ENCODE assay signal across 8 cellular contexts in genomic region chrX:135985974-135986312, GRCh38. TPM values are rescaled to one million over a fixed set of nuclear protein-coding genes. Genes with fewer than 3 reads are reported as not detected.
DNase-seq lines count a peak whose midpoint lies in the region; ATAC-seq and TF ChIP-seq lines count a peak whose summit lies in the region.

No MANE protein-coding gene starts in this region.

- H3K9me3 ChIP-seq in mucosa of rectum (ENCODE audit: control insufficient read depth in 2 of 2, low read length in 2 of 2): no peaks in the 10 kb centered on the region

- H3K27me3 ChIP-seq in ACC112 (ENCODE audit: insufficient read depth, low read length) (no peaks in the 10 kb centered on the region), mucosa of rectum (ENCODE audit: control insufficient read depth in 2 of 2, insufficient read depth in 2 of 2, low read length in 2 of 2) (peaks cover 0 to 3% of the 10 kb centered on the region in 2 donors)

- TF ChIP-seq CTCF in choroid plexus epithelial cell (conservative IDR thresholded peaks at IDR 0.05; ENCODE audit: low read depth, low read length): no peak

- H3K36me3 ChIP-seq in ACC112 (ENCODE audit: insufficient read depth, low read length): no peaks in the 10 kb centered on the region
- no peaks in the 10 kb centered on the region for H3K36me3 ChIP-seq in mucosa of rectum (ENCODE audit: control insufficient read depth in 2 of 2, insufficient read depth in 2 of 2, low read length in 2 of 2)

- no peak for DNase-seq in Jurkat, Clone E6-1 (ENCODE audit: low read depth, low spot score)
- DNase-seq in choroid plexus epithelial cell (ENCODE audit: low read depth) (no peak), SIG-M5 (lab: John Stamatoyannopoulos, UW) (no peak), activated gamma-delta T cell treated with Interleukin-2 at 50 U/mL for 16 hours (no peak)

- ATAC-seq in GM19023 (IDR thresholded peaks at IDR 0.05; ENCODE audit: unreplicated experiment): no peak
- no peak for ATAC-seq in HG02759 (IDR thresholded peaks at IDR 0.05; ENCODE audit: unreplicated experiment)

- no peak overlapping the region for H2AFZ ChIP-seq in ACC112 (ENCODE audit: low read length, unreplicated experiment)

- H3K27ac ChIP-seq in ACC112 (ENCODE audit: low read depth, low read length): no peak overlapping the region
- peak overlapping the region in 1 of 2 donors; percentile 58 for H3K27ac ChIP-seq in mucosa of rectum (ENCODE audit: low read depth in 2 of 2, low read length in 2 of 2)

- peaks cover 14% of the 10 kb centered on the region for H3K79me2 ChIP-seq in ACC112 (ENCODE audit: control insufficient read depth, insufficient read depth, low read length, unreplicated experiment)

- peak overlapping the region; percentile 79 for H3K4me3 ChIP-seq in ACC112 (ENCODE audit: low read depth, low read length)
- H3K4me3 ChIP-seq in Jurkat, Clone E6-1 (ENCODE audit: low read length): peak overlapping the region; percentile 75
- peak overlapping the region; percentile 75 for H3K4me3 ChIP-seq in choroid plexus epithelial cell (ENCODE audit: low read depth, low read length)
- H3K4me3 ChIP-seq in mucosa of rectum (ENCODE audit: low read length in 2 of 2): peak overlapping the region; percentile 85 to 92

- H3K9ac ChIP-seq in mucosa of rectum (ENCODE audit: low read depth in 1 of 2, low read length in 2 of 2): peak overlapping the region; percentile 76 to 79

- H3K4me1 ChIP-seq in ACC112 (ENCODE audit: control insufficient read depth, insufficient read depth, low read length, unreplicated experiment): peaks cover 4% of the 10 kb centered on the region
- peaks cover 0 to 2% of the 10 kb centered on the region in 2 donors for H3K4me1 ChIP-seq in mucosa of rectum (ENCODE audit: control insufficient read depth in 2 of 2, insufficient read depth in 2 of 2, low read length in 2 of 2)

RNA-seq across cellular contexts. Expression of gene SLC9A6, which starts 0.7 kb away (rescaled TPM):
- 8.0 TPM for polyA plus RNA-seq in Jurkat, Clone E6-1 (2012; ENCODE audit: insufficient read depth, insufficient read length)

RNA-seq across cellular contexts. Expression of gene MMGT1, which starts 12.2 kb away (rescaled TPM):
- polyA plus RNA-seq in Jurkat, Clone E6-1 (2012; ENCODE audit: insufficient read depth, insufficient read length): 10.7 TPM
